Comparison of ENCODE assay signal across 9 cellular contexts in the genomic region with DNA sequence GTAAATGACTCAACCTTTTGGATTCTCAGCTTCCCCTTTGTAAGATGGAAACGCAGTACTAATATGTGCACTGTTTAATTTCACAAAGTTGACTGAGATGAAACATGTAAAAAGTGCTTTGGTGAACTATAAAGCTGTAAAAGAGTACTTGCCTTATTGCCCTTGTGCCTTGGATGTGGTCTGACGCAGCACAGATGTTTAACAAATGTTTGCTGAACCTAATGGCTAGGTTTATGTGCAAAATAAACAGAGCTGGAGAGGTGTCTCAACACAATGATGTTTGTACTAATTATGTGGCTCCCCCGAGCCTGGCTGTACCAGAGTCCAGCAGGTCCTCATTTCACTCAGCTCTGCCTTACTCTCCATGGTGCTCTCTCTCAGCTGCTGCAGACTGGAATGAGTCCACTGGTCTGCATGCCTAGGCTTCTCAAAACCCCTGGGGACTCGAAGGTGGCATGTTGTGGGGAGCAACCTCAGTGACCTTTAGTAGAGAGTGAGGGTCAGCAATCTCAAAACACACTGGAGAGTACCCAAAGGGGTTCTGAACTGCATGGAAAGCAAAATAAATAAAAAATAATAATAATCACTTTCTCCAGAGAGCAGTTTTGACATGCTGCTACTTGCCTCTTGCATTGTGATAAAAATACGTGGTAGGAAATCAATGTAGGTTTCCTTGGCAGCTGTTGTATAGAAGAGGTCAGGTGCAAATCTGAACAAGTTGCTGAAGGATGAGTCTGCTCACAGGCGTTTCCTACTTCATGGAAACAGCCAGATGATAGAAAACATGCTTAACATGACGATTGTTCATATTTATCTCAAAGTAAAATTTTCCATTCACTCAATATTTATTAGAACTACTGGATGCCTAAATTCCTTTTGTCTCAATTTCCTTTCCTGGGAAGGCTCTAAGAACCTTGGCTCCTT. TPM values are rescaled to one million over a fixed set of nuclear protein-coding genes. Genes with fewer than 3 reads are reported as not detected.
DNase-seq lines count a peak whose midpoint lies in the region; ATAC-seq and TF ChIP-seq lines count a peak whose summit lies in the region.
"Had no signal": no experiment of that assay in that cellular context is flagged by ENCODE, and none has a peak within 500 bp of the region (broad histone marks: within the 10 kb centered on the region; RNA-seq: fewer than 3 reads in every experiment).

No MANE protein-coding gene starts in this region.

- H3K4me3 ChIP-seq in PC-3 (ENCODE audit: low read length) (no peak overlapping the region), fibroblast of villous mesenchyme (ENCODE audit: low read depth, low read length) (no peak overlapping the region), stomach (no peak overlapping the region), dorsolateral prefrontal cortex (no peak overlapping the region)

- CTCF ChIA-PET in PC-3 (lab: Charles Lee): no interaction called here

- H3F3A ChIP-seq in PC-3 (ENCODE audit: low read length, unreplicated experiment): no peaks in the 10 kb centered on the region

- H2AFZ ChIP-seq in PC-3 (ENCODE audit: low read length): no peak overlapping the region

- TF ChIP-seq POLR2A in stomach (IDR thresholded peaks at IDR 0.05): no peak

- H3K4me2 ChIP-seq in PC-3 (ENCODE audit: low read length): peak overlapping the region; percentile 30; the same call in 1 of the 2 replicates

- H3K36me3 ChIP-seq in PC-3 (ENCODE audit: low read depth, low read length) (no peaks in the 10 kb centered on the region), stomach (no peaks in the 10 kb centered on the region)

- DNase-seq in PC-3 (no peak), fibroblast of villous mesenchyme (ENCODE audit: low read depth) (peak; percentile 95), stomach (no peak), left ventricle myocardium superior (no peak), dorsolateral prefrontal cortex (no peak), left lobe of liver (ENCODE audit: low spot score) (no peak)
- DNase-seq: left cardiac atrium, T-helper 2 cell had no signal

- peak; percentile 32; the same call in 1 of the 2 replicates for TF ChIP-seq EP300 in Ishikawa (IDR thresholded peaks at IDR 0.05; ENCODE audit: borderline replicate concordance)
- TF ChIP-seq EP300 in stomach (IDR thresholded peaks at IDR 0.05): no peak

- no peaks in the 10 kb centered on the region for H4K20me1 ChIP-seq in PC-3 (ENCODE audit: low read length)

- BruUV-seq in PC-3 (replicated peaks; lab: Mats Ljungman, UMichigan): no TSS peak

- intact Hi-C loops in PC-3 (cut with micrococcal nuclease) (no loop called here), stomach (cut with DNase I; ENCODE audit: low total_unique reads) (no loop called here), left ventricle myocardium superior (cut with micrococcal nuclease) (no loop called here), dorsolateral prefrontal cortex (cut with DNase I) (no loop called here)

- ATAC-seq in PC-3: peak; percentile 27; the same call in 1 of the 2 replicates
- no peak for ATAC-seq in left ventricle myocardium superior
- no peak for ATAC-seq in left lobe of liver

- WGBS in stomach, 5 donors: 37 to 52% (median 42%) methylated on average over 7 of the region's 7 CpGs

- POLR2A ChIA-PET in PC-3 (lab: Charles Lee; ENCODE audit: unreplicated experiment): no interaction called here

- no peaks in the 10 kb centered on the region for H3K9me2 ChIP-seq in PC-3 (replicated peaks; ENCODE audit: low read length)

- H3K4me1 ChIP-seq in PC-3 (ENCODE audit: insufficient read depth, low read length): peaks cover 50% of the 10 kb centered on the region
- peaks cover 0 to 33% (median 9%) of the 10 kb centered on the region in 4 donors for H3K4me1 ChIP-seq in stomach

- TF ChIP-seq CTCF in PC-3 (conservative IDR thresholded peaks at IDR 0.05; ENCODE audit: low read depth, low read length) (no peak), fibroblast of villous mesenchyme (IDR thresholded peaks at IDR 0.05; ENCODE audit: insufficient read depth, low read depth, low read length) (no peak), stomach (IDR thresholded peaks at IDR 0.05) (no peak), dorsolateral prefrontal cortex (IDR thresholded peaks at IDR 0.05 in 54 of 56, conservative IDR thresholded peaks at IDR 0.05 in 2 of 56; ENCODE audit: low read depth in 1 of 56, partially characterized antibody in 56 of 56) (no peak)

- H3K27me3 ChIP-seq in PC-3 (ENCODE audit: low read length): no peaks in the 10 kb centered on the region
- no peaks in the 10 kb centered on the region for H3K27me3 ChIP-seq in stomach
- no peaks in the 10 kb centered on the region for H3K27me3 ChIP-seq in dorsolateral prefrontal cortex

- TF ChIP-seq RAD21 in Ishikawa (IDR thresholded peaks at IDR 0.05; ENCODE audit: low read depth): no peak

- no peaks in the 10 kb centered on the region for H3K9me3 ChIP-seq in PC-3 (ENCODE audit: low read length)
- H3K9me3 ChIP-seq in stomach: no peaks in the 10 kb centered on the region

- no peak overlapping the region for H3K27ac ChIP-seq in PC-3 (ENCODE audit: low read length)
- peak overlapping the region in 3 of 5 donors; percentile 1 to 64 (median 28) for H3K27ac ChIP-seq in stomach
- no peak overlapping the region for H3K27ac ChIP-seq in dorsolateral prefrontal cortex

- H3K79me2 ChIP-seq in PC-3 (ENCODE audit: low read length): peaks cover 8% of the 10 kb centered on the region

- H3K9ac ChIP-seq in PC-3 (ENCODE audit: low read length): no peak overlapping the region

TF ChIP-seq in Ishikawa, 13 proteins besides CTCF, POLR2A, EP300 and RAD21:
- peak; percentile 14; the same call in 1 of the 2 replicates for TF ChIP-seq FOXM1 (IDR thresholded peaks at IDR 0.05; ENCODE audit: borderline replicate concordance, low read depth)
- TF ChIP-seq, protein P1, sequence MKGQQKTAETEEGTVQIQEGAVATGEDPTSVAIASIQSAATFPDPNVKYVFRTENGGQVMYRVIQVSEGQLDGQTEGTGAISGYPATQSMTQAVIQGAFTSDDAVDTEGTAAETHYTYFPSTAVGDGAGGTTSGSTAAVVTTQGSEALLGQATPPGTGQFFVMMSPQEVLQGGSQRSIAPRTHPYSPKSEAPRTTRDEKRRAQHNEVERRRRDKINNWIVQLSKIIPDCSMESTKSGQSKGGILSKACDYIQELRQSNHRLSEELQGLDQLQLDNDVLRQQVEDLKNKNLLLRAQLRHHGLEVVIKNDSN (IDR thresholded peaks at IDR 0.05): no peak
- TF ChIP-seq, protein P2, sequence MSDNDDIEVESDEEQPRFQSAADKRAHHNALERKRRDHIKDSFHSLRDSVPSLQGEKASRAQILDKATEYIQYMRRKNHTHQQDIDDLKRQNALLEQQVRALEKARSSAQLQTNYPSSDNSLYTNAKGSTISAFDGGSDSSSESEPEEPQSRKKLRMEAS (IDR thresholded peaks at IDR 0.05): peak; percentile 46
- TF ChIP-seq, protein P3, sequence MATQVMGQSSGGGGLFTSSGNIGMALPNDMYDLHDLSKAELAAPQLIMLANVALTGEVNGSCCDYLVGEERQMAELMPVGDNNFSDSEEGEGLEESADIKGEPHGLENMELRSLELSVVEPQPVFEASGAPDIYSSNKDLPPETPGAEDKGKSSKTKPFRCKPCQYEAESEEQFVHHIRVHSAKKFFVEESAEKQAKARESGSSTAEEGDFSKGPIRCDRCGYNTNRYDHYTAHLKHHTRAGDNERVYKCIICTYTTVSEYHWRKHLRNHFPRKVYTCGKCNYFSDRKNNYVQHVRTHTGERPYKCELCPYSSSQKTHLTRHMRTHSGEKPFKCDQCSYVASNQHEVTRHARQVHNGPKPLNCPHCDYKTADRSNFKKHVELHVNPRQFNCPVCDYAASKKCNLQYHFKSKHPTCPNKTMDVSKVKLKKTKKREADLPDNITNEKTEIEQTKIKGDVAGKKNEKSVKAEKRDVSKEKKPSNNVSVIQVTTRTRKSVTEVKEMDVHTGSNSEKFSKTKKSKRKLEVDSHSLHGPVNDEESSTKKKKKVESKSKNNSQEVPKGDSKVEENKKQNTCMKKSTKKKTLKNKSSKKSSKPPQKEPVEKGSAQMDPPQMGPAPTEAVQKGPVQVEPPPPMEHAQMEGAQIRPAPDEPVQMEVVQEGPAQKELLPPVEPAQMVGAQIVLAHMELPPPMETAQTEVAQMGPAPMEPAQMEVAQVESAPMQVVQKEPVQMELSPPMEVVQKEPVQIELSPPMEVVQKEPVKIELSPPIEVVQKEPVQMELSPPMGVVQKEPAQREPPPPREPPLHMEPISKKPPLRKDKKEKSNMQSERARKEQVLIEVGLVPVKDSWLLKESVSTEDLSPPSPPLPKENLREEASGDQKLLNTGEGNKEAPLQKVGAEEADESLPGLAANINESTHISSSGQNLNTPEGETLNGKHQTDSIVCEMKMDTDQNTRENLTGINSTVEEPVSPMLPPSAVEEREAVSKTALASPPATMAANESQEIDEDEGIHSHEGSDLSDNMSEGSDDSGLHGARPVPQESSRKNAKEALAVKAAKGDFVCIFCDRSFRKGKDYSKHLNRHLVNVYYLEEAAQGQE (IDR thresholded peaks at IDR 0.05; ENCODE audit: low read depth): no peak
- no peak for TF ChIP-seq CEBPB (IDR thresholded peaks at IDR 0.05)
- TF ChIP-seq YY1 (IDR thresholded peaks at IDR 0.05; ENCODE audit: low read depth): no peak
- no peak for TF ChIP-seq ZBTB7A (IDR thresholded peaks at IDR 0.05; ENCODE audit: low read depth)
- TF ChIP-seq EGR1 (IDR thresholded peaks at IDR 0.05): no peak
- peak; percentile 12; the same call in 1 of the 2 replicates for TF ChIP-seq TAF1 (IDR thresholded peaks at IDR 0.05; ENCODE audit: low read depth)
- peak; percentile 53 for TF ChIP-seq TEAD4 (IDR thresholded peaks at IDR 0.05)
- TF ChIP-seq NFIC (IDR thresholded peaks at IDR 0.05): no peak; the same call in 1 of the 2 replicates
- TF ChIP-seq TCF12 (IDR thresholded peaks at IDR 0.05; ENCODE audit: low read depth): no peak
- TF ChIP-seq CREB1 (IDR thresholded peaks at IDR 0.05; ENCODE audit: low read depth): no peak

RNA-seq across cellular contexts. Expression of a gene that starts 8.5 kb away (rescaled TPM):
- total RNA-seq in PC-3 (2014; rRNA removed) (19.3 and 22.2 TPM in 2 replicates), fibroblast of villous mesenchyme (62.2 and 101 TPM in 2 replicates), stomach (10 to 100 TPM in 1 of 5 donors, 1 to 10 TPM in 4; 2.0 to 10.5 (median 4.0) TPM), left ventricle myocardium superior (2.1 TPM), dorsolateral prefrontal cortex (10 to 100 TPM in 5 of 120 experiments, 1 to 10 TPM in 115; 1.2 to 16.6 (median 4.1) TPM), left lobe of liver (1.5 TPM)
- 1 to 10 TPM; 1.6 to 4.0 (median 2.3) TPM for polyA plus RNA-seq in stomach

RNA-seq across cellular contexts. Expression of a gene that starts 8.9 kb away (rescaled TPM):
- total RNA-seq in PC-3 (2014; rRNA removed) (1.0 TPM in 1 of 2 replicates, not detected in the other), fibroblast of villous mesenchyme (1.7 and 3.2 TPM in 2 replicates), stomach (1 to 10 TPM in 3 of 5 donors, under 1 TPM in 1, not detected in 1; 0.73 to 7.6 (median 5.2) TPM), left ventricle myocardium superior (1.1 TPM), dorsolateral prefrontal cortex (1 to 10 TPM in 115 of 120 experiments, under 1 TPM in 5; 0.43 to 5.7 (median 2.3) TPM), left lobe of liver (1.2 TPM)
- polyA plus RNA-seq in stomach: 1 to 10 TPM; 1.4 to 2.4 (median 2.1) TPM

Comparison
In these comparisons a context has a peak if more than half of its experiments do, and no peak if none do; other contexts are left out.
1. H3K27ac ChIP-seq: peak in stomach (3 of 5); none in PC-3 (single experiment) and dorsolateral prefrontal cortex (0 of 59).